Comparison of ENCODE assay signal across 1 cellular context in the genomic region with DNA sequence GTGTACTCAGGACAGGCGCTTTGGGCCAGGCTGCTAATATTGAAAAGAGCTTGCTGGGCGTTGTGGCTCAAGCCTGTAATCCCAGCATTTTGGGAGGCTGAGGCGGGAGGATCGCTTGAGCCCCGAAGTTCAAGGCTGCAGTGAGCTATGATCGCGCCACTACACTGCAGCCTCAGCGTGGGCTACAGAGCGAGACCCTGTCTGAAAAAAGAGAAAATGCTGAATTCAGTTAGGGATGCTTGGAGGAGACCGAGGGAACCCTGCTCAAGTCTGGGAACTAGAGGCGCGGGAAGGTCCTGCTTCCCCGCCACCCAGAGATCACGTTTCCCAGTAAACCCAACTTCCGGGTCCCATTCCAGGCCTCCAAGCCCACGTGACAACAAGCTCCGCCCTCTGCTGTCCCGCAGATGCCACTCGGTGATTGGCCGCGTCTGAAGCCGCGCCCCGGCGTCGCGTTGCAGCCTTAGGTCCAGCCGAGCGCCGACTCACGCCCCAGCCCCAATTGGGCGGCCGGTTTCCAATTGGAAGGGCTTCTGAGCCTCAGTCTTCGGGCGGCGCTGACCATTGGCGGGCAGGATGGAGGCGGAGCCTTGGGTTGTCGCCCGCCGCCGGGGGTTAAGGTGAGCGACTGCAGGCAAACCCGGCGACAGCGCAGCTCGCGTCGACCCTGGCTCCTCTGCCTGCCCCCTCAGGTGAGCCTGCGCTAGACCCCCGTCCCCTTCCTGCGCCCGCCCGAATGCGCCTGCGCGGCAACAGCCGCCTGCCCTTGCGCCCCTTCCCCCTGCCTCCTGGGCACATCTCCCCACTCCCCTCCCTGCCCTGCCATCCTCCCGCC.
A peak's percentile ranks its signal among the peaks of the same experiment; 100 is the strongest.
TF ChIP-seq lines count a peak whose summit lies in the region.

A gene with protein sequence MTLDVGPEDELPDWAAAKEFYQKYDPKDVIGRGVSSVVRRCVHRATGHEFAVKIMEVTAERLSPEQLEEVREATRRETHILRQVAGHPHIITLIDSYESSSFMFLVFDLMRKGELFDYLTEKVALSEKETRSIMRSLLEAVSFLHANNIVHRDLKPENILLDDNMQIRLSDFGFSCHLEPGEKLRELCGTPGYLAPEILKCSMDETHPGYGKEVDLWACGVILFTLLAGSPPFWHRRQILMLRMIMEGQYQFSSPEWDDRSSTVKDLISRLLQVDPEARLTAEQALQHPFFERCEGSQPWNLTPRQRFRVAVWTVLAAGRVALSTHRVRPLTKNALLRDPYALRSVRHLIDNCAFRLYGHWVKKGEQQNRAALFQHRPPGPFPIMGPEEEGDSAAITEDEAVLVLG (plus strand): TSS at position 627 of the 835 bp plus-strand sequence. CDS start 396 bp downstream, outside the sequence.

TF ChIP-seq in K562, 482 proteins besides CTCF, POLR2A, EP300 and RAD21 (continued from another document and continues in another):
- TF ChIP-seq, protein P1, sequence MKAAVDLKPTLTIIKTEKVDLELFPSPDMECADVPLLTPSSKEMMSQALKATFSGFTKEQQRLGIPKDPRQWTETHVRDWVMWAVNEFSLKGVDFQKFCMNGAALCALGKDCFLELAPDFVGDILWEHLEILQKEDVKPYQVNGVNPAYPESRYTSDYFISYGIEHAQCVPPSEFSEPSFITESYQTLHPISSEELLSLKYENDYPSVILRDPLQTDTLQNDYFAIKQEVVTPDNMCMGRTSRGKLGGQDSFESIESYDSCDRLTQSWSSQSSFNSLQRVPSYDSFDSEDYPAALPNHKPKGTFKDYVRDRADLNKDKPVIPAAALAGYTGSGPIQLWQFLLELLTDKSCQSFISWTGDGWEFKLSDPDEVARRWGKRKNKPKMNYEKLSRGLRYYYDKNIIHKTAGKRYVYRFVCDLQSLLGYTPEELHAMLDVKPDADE (conservative IDR thresholded peaks at IDR 0.05; ENCODE audit: control insufficient read depth, low read depth, low read length), result no peak
- TF ChIP-seq, protein P2, sequence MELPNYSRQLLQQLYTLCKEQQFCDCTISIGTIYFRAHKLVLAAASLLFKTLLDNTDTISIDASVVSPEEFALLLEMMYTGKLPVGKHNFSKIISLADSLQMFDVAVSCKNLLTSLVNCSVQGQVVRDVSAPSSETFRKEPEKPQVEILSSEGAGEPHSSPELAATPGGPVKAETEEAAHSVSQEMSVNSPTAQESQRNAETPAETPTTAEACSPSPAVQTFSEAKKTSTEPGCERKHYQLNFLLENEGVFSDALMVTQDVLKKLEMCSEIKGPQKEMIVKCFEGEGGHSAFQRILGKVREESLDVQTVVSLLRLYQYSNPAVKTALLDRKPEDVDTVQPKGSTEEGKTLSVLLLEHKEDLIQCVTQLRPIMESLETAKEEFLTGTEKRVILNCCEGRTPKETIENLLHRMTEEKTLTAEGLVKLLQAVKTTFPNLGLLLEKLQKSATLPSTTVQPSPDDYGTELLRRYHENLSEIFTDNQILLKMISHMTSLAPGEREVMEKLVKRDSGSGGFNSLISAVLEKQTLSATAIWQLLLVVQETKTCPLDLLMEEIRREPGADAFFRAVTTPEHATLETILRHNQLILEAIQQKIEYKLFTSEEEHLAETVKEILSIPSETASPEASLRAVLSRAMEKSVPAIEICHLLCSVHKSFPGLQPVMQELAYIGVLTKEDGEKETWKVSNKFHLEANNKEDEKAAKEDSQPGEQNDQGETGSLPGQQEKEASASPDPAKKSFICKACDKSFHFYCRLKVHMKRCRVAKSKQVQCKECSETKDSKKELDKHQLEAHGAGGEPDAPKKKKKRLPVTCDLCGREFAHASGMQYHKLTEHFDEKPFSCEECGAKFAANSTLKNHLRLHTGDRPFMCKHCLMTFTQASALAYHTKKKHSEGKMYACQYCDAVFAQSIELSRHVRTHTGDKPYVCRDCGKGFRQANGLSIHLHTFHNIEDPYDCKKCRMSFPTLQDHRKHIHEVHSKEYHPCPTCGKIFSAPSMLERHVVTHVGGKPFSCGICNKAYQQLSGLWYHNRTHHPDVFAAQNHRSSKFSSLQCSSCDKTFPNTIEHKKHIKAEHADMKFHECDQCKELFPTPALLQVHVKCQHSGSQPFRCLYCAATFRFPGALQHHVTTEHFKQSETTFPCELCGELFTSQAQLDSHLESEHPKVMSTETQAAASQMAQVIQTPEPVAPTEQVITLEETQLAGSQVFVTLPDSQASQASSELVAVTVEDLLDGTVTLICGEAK (IDR thresholded peaks at IDR 0.05), result peak; percentile 42
- TF ChIP-seq, protein P2 (CRISPR knock-in tag; IDR thresholded peaks at IDR 0.05), result no peak
- TF ChIP-seq ZNF785 (CRISPR knock-in tag; IDR thresholded peaks at IDR 0.05) (no peak), SREBF1 (IDR thresholded peaks at IDR 0.05; ENCODE audit: borderline replicate concordance, low read depth, low read length) (0 out of 2 replicates have a peak, but pooled peaks have one; percentile 12), MCM2 (IDR thresholded peaks at IDR 0.05; ENCODE audit: low read depth) (no peak), RBM34 (IDR thresholded peaks at IDR 0.05; ENCODE audit: borderline replicate concordance, insufficient read depth, low read length) (peak; percentile 49; the same call in 1 of the 2 replicates), TCF7 (IDR thresholded peaks at IDR 0.05; ENCODE audit: borderline replicate concordance) (no peak), SRSF3 (IDR thresholded peaks at IDR 0.05; ENCODE audit: insufficient read depth, low read length) (no peak), ZBTB17 (CRISPR knock-in tag; IDR thresholded peaks at IDR 0.05) (peak; percentile 59; the same call in 1 of the 2 replicates), NEUROD1 (IDR thresholded peaks at IDR 0.05; ENCODE audit: borderline replicate concordance, low read depth, low read length, partially characterized antibody) (no peak), ZSCAN29 (IDR thresholded peaks at IDR 0.05) (no peak), HMGN3 (IDR thresholded peaks at IDR 0.05; ENCODE audit: borderline replicate concordance, extremely low read depth, insufficient read length, low read depth, low read length) (peak; percentile 82), ZNF133 (CRISPR knock-in tag; IDR thresholded peaks at IDR 0.05) (no peak), ZC3H4 (CRISPR knock-in tag; IDR thresholded peaks at IDR 0.05; ENCODE audit: borderline replicate concordance) (no peak), STAT5A (IDR thresholded peaks at IDR 0.05; ENCODE audit: borderline replicate concordance, low read length) (no peak), POLR2AphosphoS5 (IDR thresholded peaks at IDR 0.05; ENCODE audit: control insufficient read depth, insufficient read depth, low read depth, low read length) (peak; percentile 68), SP1 (CRISPR knock-in tag; IDR thresholded peaks at IDR 0.05) (peak; percentile 72), CEBPG (CRISPR knock-in tag; IDR thresholded peaks at IDR 0.05) (no peak), CEBPG (tag; conservative IDR thresholded peaks at IDR 0.05 in 1 of 2, IDR thresholded peaks at IDR 0.05 in 1 of 2) (no peak), HNRNPL (IDR thresholded peaks at IDR 0.05; ENCODE audit: low read depth, low read length) (no peak), TFAM (CRISPR knock-in tag; conservative IDR thresholded peaks at IDR 0.05) (no peak), CBX1 (IDR thresholded peaks at IDR 0.05; ENCODE audit: low read depth) (0 out of 2 replicates have a peak, but pooled peaks have one; percentile 50), EHMT2 (IDR thresholded peaks at IDR 0.05) (no peak), KDM4B (IDR thresholded peaks at IDR 0.05; ENCODE audit: borderline replicate concordance in 2 of 2, low read depth in 1 of 2) (peak in 1 of 2 experiments; percentile 19; a peak in 1 of 4 replicates), MAZ (CRISPR knock-in tag; conservative IDR thresholded peaks at IDR 0.05 in 1 of 2, IDR thresholded peaks at IDR 0.05 in 1 of 2) (peak in 1 of 2 experiments; percentile 61; a peak in 3 of 4 replicates), GTF2E2 (tag; IDR thresholded peaks at IDR 0.05) (peak; percentile 74; the same call in 1 of the 2 replicates), ZNF12 (CRISPR knock-in tag; IDR thresholded peaks at IDR 0.05) (no peak), ELF4 (CRISPR knock-in tag; IDR thresholded peaks at IDR 0.05) (peak; percentile 88), ZNF311 (CRISPR knock-in tag; IDR thresholded peaks at IDR 0.05) (no peak), FOSL1 (tag; conservative IDR thresholded peaks at IDR 0.05) (no peak), TOE1 (IDR thresholded peaks at IDR 0.05; ENCODE audit: borderline replicate concordance) (peak; percentile 95; the same call in 1 of the 2 replicates), TOE1 (CRISPR knock-in tag; IDR thresholded peaks at IDR 0.05; ENCODE audit: borderline replicate concordance, low read depth) (0 out of 2 replicates have a peak, but pooled peaks have one; percentile 62), SMAD1 (IDR thresholded peaks at IDR 0.05; ENCODE audit: low read depth, low read length, partially characterized antibody) (peak; percentile 60)
- TF ChIP-seq, protein P3, sequence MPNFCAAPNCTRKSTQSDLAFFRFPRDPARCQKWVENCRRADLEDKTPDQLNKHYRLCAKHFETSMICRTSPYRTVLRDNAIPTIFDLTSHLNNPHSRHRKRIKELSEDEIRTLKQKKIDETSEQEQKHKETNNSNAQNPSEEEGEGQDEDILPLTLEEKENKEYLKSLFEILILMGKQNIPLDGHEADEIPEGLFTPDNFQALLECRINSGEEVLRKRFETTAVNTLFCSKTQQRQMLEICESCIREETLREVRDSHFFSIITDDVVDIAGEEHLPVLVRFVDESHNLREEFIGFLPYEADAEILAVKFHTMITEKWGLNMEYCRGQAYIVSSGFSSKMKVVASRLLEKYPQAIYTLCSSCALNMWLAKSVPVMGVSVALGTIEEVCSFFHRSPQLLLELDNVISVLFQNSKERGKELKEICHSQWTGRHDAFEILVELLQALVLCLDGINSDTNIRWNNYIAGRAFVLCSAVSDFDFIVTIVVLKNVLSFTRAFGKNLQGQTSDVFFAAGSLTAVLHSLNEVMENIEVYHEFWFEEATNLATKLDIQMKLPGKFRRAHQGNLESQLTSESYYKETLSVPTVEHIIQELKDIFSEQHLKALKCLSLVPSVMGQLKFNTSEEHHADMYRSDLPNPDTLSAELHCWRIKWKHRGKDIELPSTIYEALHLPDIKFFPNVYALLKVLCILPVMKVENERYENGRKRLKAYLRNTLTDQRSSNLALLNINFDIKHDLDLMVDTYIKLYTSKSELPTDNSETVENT (CRISPR knock-in tag; IDR thresholded peaks at IDR 0.05), result 0 out of 2 replicates have a peak, but pooled peaks have one; percentile 8
- TF ChIP-seq, protein P4, sequence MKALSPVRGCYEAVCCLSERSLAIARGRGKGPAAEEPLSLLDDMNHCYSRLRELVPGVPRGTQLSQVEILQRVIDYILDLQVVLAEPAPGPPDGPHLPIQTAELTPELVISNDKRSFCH (CRISPR knock-in tag; IDR thresholded peaks at IDR 0.05), result no peak
- TF ChIP-seq, protein P4 (tag; IDR thresholded peaks at IDR 0.05), result peak; percentile 63; the same call in 1 of the 2 replicates
- TF ChIP-seq, protein P5, sequence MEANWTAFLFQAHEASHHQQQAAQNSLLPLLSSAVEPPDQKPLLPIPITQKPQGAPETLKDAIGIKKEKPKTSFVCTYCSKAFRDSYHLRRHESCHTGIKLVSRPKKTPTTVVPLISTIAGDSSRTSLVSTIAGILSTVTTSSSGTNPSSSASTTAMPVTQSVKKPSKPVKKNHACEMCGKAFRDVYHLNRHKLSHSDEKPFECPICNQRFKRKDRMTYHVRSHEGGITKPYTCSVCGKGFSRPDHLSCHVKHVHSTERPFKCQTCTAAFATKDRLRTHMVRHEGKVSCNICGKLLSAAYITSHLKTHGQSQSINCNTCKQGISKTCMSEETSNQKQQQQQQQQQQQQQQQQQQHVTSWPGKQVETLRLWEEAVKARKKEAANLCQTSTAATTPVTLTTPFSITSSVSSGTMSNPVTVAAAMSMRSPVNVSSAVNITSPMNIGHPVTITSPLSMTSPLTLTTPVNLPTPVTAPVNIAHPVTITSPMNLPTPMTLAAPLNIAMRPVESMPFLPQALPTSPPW (CRISPR knock-in tag; IDR thresholded peaks at IDR 0.05), result peak; percentile 64
- TF ChIP-seq, protein P6, sequence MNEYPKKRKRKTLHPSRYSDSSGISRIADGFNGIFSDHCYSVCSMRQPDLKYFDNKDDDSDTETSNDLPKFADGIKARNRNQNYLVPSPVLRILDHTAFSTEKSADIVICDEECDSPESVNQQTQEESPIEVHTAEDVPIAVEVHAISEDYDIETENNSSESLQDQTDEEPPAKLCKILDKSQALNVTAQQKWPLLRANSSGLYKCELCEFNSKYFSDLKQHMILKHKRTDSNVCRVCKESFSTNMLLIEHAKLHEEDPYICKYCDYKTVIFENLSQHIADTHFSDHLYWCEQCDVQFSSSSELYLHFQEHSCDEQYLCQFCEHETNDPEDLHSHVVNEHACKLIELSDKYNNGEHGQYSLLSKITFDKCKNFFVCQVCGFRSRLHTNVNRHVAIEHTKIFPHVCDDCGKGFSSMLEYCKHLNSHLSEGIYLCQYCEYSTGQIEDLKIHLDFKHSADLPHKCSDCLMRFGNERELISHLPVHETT (CRISPR knock-in tag; conservative IDR thresholded peaks at IDR 0.05 in 1 of 2, IDR thresholded peaks at IDR 0.05 in 1 of 2), result no peak
- TF ChIP-seq, protein P7, sequence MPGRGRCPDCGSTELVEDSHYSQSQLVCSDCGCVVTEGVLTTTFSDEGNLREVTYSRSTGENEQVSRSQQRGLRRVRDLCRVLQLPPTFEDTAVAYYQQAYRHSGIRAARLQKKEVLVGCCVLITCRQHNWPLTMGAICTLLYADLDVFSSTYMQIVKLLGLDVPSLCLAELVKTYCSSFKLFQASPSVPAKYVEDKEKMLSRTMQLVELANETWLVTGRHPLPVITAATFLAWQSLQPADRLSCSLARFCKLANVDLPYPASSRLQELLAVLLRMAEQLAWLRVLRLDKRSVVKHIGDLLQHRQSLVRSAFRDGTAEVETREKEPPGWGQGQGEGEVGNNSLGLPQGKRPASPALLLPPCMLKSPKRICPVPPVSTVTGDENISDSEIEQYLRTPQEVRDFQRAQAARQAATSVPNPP (IDR thresholded peaks at IDR 0.05; ENCODE audit: borderline replicate concordance, insufficient read depth, insufficient read length), result no peak
